In genomic region chr1:230614121-230614520, GRCh38 we compare ENCODE assay signal across 7 cellular contexts.
"Had no signal": no experiment of that assay in that cellular context is flagged by ENCODE, and none has a peak within 500 bp of the region (broad histone marks: within the 10 kb centered on the region; RNA-seq: fewer than 3 reads in every experiment).

No MANE protein-coding gene starts in this region.

- FAIRE-seq: HTR-8/SVneo, K562 had no signal

- H3K27ac ChIP-seq: GM23248 had no signal

- H3K9ac ChIP-seq: GM23248 had no signal

- H3K4me3 ChIP-seq: GM23248, K562 had no signal

- H2AFZ ChIP-seq: GM23248 had no signal

- H3K9me3 Mint-ChIP-seq: H9 had no signal

- H3K4me3 Mint-ChIP-seq: H9 had no signal

- H3K27ac Mint-ChIP-seq: H9 had no signal

- DNase-seq: GM23248, GOT3, H9, HCEC 1CT, IMR-90 had no signal
